ENCODE assay signal across 10 cellular contexts in genomic region chr22:32444068-32444467, GRCh38. TPM values are rescaled to one million over a fixed set of nuclear protein-coding genes. Genes with fewer than 3 reads are reported as not detected.
A peak's percentile ranks its signal among the peaks of the same experiment; 100 is the strongest.
DNase-seq lines count a peak whose midpoint lies in the region; ATAC-seq, FAIRE-seq and TF ChIP-seq lines count a peak whose summit lies in the region.
"Had no signal": no experiment of that assay in that cellular context is flagged by ENCODE, and none has a peak within 500 bp of the region (broad histone marks: within the 10 kb centered on the region; RNA-seq: fewer than 3 reads in every experiment).

No MANE protein-coding gene starts in this region.

- H3K79me2 ChIP-seq in GM23338 (replicated peaks; ENCODE audit: insufficient read depth) (no peaks in the 10 kb centered on the region), smooth muscle cell (ENCODE audit: low read depth) (no peaks in the 10 kb centered on the region)

- H3K9me2 ChIP-seq in GM23338 (ENCODE audit: insufficient read depth): no peaks in the 10 kb centered on the region

- H3K36me3 ChIP-seq in GM23338 (ENCODE audit: insufficient read depth) (no peaks in the 10 kb centered on the region), kidney (ENCODE audit: control insufficient read depth in 1 of 2, insufficient read depth in 2 of 2, low read length in 2 of 2) (no peaks in the 10 kb centered on the region), smooth muscle cell (ENCODE audit: low read depth) (no peaks in the 10 kb centered on the region)

- no peak overlapping the region for H3K9ac ChIP-seq in kidney (ENCODE audit: low read length in 2 of 2)
- no peak overlapping the region for H3K9ac ChIP-seq in smooth muscle cell (ENCODE audit: low read depth)

- H3K4me2 ChIP-seq in GM23338 (no peak overlapping the region), smooth muscle cell (no peak overlapping the region)

- H2AFZ ChIP-seq in GM23338: no peak overlapping the region
- H2AFZ ChIP-seq in smooth muscle cell (ENCODE audit: low read depth): no peak overlapping the region

- no peak for FAIRE-seq in kidney (lab: Jason Lieb, UNC)

- no peaks in the 10 kb centered on the region for H3F3A ChIP-seq in GM23338 (replicated peaks; ENCODE audit: low read depth)
- no peaks in the 10 kb centered on the region for H3F3A ChIP-seq in smooth muscle cell (ENCODE audit: low read depth)

- H3K9me3 ChIP-seq in kidney (ENCODE audit: control insufficient read depth in 1 of 2, low read length in 2 of 2) (no peaks in the 10 kb centered on the region), smooth muscle cell (replicated peaks; ENCODE audit: low read depth) (no peaks in the 10 kb centered on the region)

- no peak overlapping the region; the same call in 1 of the 2 replicates for H3K27ac Mint-ChIP-seq in GM23338
- H3K27ac Mint-ChIP-seq: nephron; stimulated activated effector memory CD8-positive, alpha-beta T cell treated with anti-CD3 and anti-CD28 coated beads, Interleukin-12 subunit alpha, Interleukin-12 subunit beta, amount 100 ng/mL, for 72 hours had no signal

- no peaks in the 10 kb centered on the region for H3K4me1 ChIP-seq in GM23338 (ENCODE audit: insufficient read depth)
- H3K4me1 ChIP-seq in kidney (ENCODE audit: control insufficient read depth in 1 of 2, insufficient read depth in 1 of 2, low read depth in 1 of 2, low read length in 2 of 2): no peaks in the 10 kb centered on the region
- no peaks in the 10 kb centered on the region for H3K4me1 ChIP-seq in smooth muscle cell (ENCODE audit: low read depth)

- H3K4me1 Mint-ChIP-seq in GM23338: no peaks in the 10 kb centered on the region
- H3K4me1 Mint-ChIP-seq: nephron; stimulated activated effector memory CD8-positive, alpha-beta T cell treated with anti-CD3 and anti-CD28 coated beads, Interleukin-12 subunit alpha, Interleukin-12 subunit beta, amount 100 ng/mL, for 72 hours had no signal

- H3K27ac ChIP-seq in GM23338 (ENCODE audit: low read depth) (no peak overlapping the region), kidney (ENCODE audit: low read depth in 2 of 2, low read length in 2 of 2) (no peak overlapping the region), smooth muscle cell (ENCODE audit: low read depth) (no peak overlapping the region)

- H3K27me3 Mint-ChIP-seq in GM23338 (ENCODE audit: insufficient read depth, low read depth, poor library complexity): peaks cover 2% of the 10 kb centered on the region

- H3K4me3 ChIP-seq in GM23338 (no peak overlapping the region), kidney (ENCODE audit: low read length in 2 of 2) (no peak overlapping the region), smooth muscle cell (no peak overlapping the region)

- H3K4me3 Mint-ChIP-seq in GM23338: no peak overlapping the region
- H3K4me3 Mint-ChIP-seq: nephron; stimulated activated effector memory CD8-positive, alpha-beta T cell treated with anti-CD3 and anti-CD28 coated beads, Interleukin-12 subunit alpha, Interleukin-12 subunit beta, amount 100 ng/mL, for 72 hours had no signal

- intact Hi-C loops in kidney (cut with DNase I): no loop called here

- ATAC-seq in GM23338: peak; percentile 73
- no peak for ATAC-seq in HG02884 (IDR thresholded peaks at IDR 0.05; ENCODE audit: unreplicated experiment)
- ATAC-seq: stimulated activated effector memory CD8-positive, alpha-beta T cell treated with anti-CD3 and anti-CD28 coated beads, Interleukin-12 subunit alpha, Interleukin-12 subunit beta, amount 100 ng/mL, for 72 hours had no signal

- H3K36me3 Mint-ChIP-seq in GM23338 (ENCODE audit: low read depth): no peaks in the 10 kb centered on the region
- H3K36me3 Mint-ChIP-seq: stimulated activated effector memory CD8-positive, alpha-beta T cell treated with anti-CD3 and anti-CD28 coated beads, Interleukin-12 subunit alpha, Interleukin-12 subunit beta, amount 100 ng/mL, for 72 hours had no signal

- H3K27me3 ChIP-seq in GM23338 (ENCODE audit: insufficient read depth): peaks cover 37% of the 10 kb centered on the region
- H3K27me3 ChIP-seq in smooth muscle cell (ENCODE audit: low read depth): peaks cover 49% of the 10 kb centered on the region

- H3K9me3 Mint-ChIP-seq in GM23338: no peaks in the 10 kb centered on the region; the same call in 2 of the 3 replicates
- H3K9me3 Mint-ChIP-seq: nephron; stimulated activated effector memory CD8-positive, alpha-beta T cell treated with anti-CD3 and anti-CD28 coated beads, Interleukin-12 subunit alpha, Interleukin-12 subunit beta, amount 100 ng/mL, for 72 hours had no signal

- 46% methylated on average over 6 of the region's 6 CpGs for whole genome bisulfite sequencing in smooth muscle cell (ENCODE audit: low lambda C conversion rate)

- H4K20me1 ChIP-seq in GM23338 (replicated peaks; ENCODE audit: insufficient read depth) (no peaks in the 10 kb centered on the region; the same call in 1 of the 2 replicates), smooth muscle cell (ENCODE audit: low read depth) (no peaks in the 10 kb centered on the region)

- peak; percentile 54 for DNase-seq in DMS53 (lab: John Stamatoyannopoulos, UW)
- no peak for DNase-seq in DMS53 treated with DMSO at 0.1 percent for 48 hours (lab: John Stamatoyannopoulos, UW; ENCODE audit: unreplicated experiment)
- peak; percentile 45 for DNase-seq in GM23338 (ENCODE audit: low spot score)
- DNase-seq in RPMI8226: peak; percentile 69
- no peak for DNase-seq in kidney
- no peak for DNase-seq in smooth muscle cell (lab: John Stamatoyannopoulos, UW; ENCODE audit: unreplicated experiment)
- DNase-seq in stimulated activated CD8-positive, alpha-beta memory T cell treated with anti-CD3 and anti-CD28 coated beads, Interleukin-4, amount 100 ng/mL, for 48 hours: no peak

- TF ChIP-seq CTCF in GM23338 (conservative IDR thresholded peaks at IDR 0.05; ENCODE audit: low read depth in 2 of 2) (peak; percentile 42 to 65), kidney (IDR thresholded peaks at IDR 0.05; ENCODE audit: borderline replicate concordance, extremely low read depth, insufficient read depth) (peak; percentile 27), smooth muscle cell (IDR thresholded peaks at IDR 0.05; ENCODE audit: borderline replicate concordance, insufficient read depth, poor library complexity, severe bottlenecking) (no peak)

TF ChIP-seq in GM23338, 12 proteins besides CTCF, POLR2A, EP300 and RAD21 (continues in another document):
- no peak for TF ChIP-seq NANOG (IDR thresholded peaks at IDR 0.05; ENCODE audit: borderline replicate concordance)
- TF ChIP-seq ZNF331 (CRISPR knock-in tag; IDR thresholded peaks at IDR 0.05; ENCODE audit: low read depth): no peak
- no peak for TF ChIP-seq REST (IDR thresholded peaks at IDR 0.05; ENCODE audit: unreplicated experiment)
- no peak for TF ChIP-seq ZNF114 (CRISPR knock-in tag; IDR thresholded peaks at IDR 0.05)
- TF ChIP-seq CREB1 (CRISPR knock-in tag; IDR thresholded peaks at IDR 0.05; ENCODE audit: low read depth): no peak
- no peak for TF ChIP-seq EZH2phosphoT487 (IDR thresholded peaks at IDR 0.05; ENCODE audit: unreplicated experiment)
- TF ChIP-seq JUNB (IDR thresholded peaks at IDR 0.05; ENCODE audit: unreplicated experiment): no peak

RNA-seq across cellular contexts. Expression of gene BPIFC, which starts 20.2 kb away (rescaled TPM):
- total RNA-seq in GM23338 (2014; rRNA removed; shearing (Covaris generic)): not detected in 2 replicates
- polyA plus RNA-seq in GM23338 (2016; fragmentation: Nextera tagmentation; extraction: Ambion mirVana) (not detected in 2 replicates), kidney (ENCODE audit: insufficient read depth, low read depth, low replicate concordance) (not detected), smooth muscle cell (not detected in 2 replicates)
- total RNA-seq in kidney (not detected), smooth muscle cell (1.5 and 8.3 TPM in 2 replicates)

RNA-seq across cellular contexts. Expression of gene FBXO7, which starts 30.5 kb away (rescaled TPM):
- total RNA-seq in GM23338 (2014; rRNA removed; shearing (Covaris generic)): 62.7 and 68.5 TPM in 2 replicates
- polyA plus RNA-seq in GM23338 (2016; fragmentation: Nextera tagmentation; extraction: Ambion mirVana): 32.7 and 38.6 TPM in 2 replicates
- 91.0 TPM for total RNA-seq in kidney
- 131 TPM for polyA plus RNA-seq in kidney (ENCODE audit: insufficient read depth, low read depth, low replicate concordance)
- 126 and 138 TPM in 2 replicates for total RNA-seq in smooth muscle cell
- polyA plus RNA-seq in smooth muscle cell: 141 and 149 TPM in 2 replicates

RNA-seq across cellular contexts. Expression of gene RTCB, which starts 32.0 kb away (rescaled TPM):
- total RNA-seq in GM23338 (2014; rRNA removed; shearing (Covaris generic)): 99.0 and 106 TPM in 2 replicates
- polyA plus RNA-seq in GM23338 (2016; fragmentation: Nextera tagmentation; extraction: Ambion mirVana) (44.5 and 52.5 TPM in 2 replicates), kidney (ENCODE audit: insufficient read depth, low read depth, low replicate concordance) (82.4 TPM), smooth muscle cell (105 and 106 TPM in 2 replicates)
- total RNA-seq in kidney (69.7 TPM), smooth muscle cell (120 and 175 TPM in 2 replicates)

Comparison
In these comparisons a context has a peak if more than half of its experiments do, and no peak if none do; other contexts are left out.
1. DNase-seq: peak in DMS53 (single experiment), GM23338 (single experiment) and RPMI8226 (single experiment); none in DMS53 treated with DMSO at 0.1 percent for 48 hours (single experiment), kidney (single experiment), smooth muscle cell (single experiment) and stimulated activated CD8-positive, alpha-beta memory T cell treated with anti-CD3 and anti-CD28 coated beads, Interleukin-4, amount 100 ng/mL, for 48 hours (single experiment).